10 cellular contexts compared by ENCODE assay signal in genomic region chr15:99614749-99615288, GRCh38. TPM values are rescaled to one million over a fixed set of nuclear protein-coding genes. Genes with fewer than 3 reads are reported as not detected.
DNase-seq lines count a peak whose midpoint lies in the region; TF ChIP-seq lines count a peak whose summit lies in the region.
"Had no signal": no experiment of that assay in that cellular context is flagged by ENCODE, and none has a peak within 500 bp of the region (broad histone marks: within the 10 kb centered on the region; RNA-seq: fewer than 3 reads in every experiment).

No MANE protein-coding gene starts in this region.

- no peaks in the 10 kb centered on the region for H3K36me3 Mint-ChIP-seq in T-helper 2 cell treated with Interferon-gamma antibody and Interleukin-4, amounts not matched to agents 5 μg/mL and 100 μg/mL, for 36 hours (ENCODE audit: low read depth)
- H3K36me3 Mint-ChIP-seq in CD4-positive, alpha-beta memory T cell, result no peaks in the 10 kb centered on the region

- peaks cover 0 to 51% (median 21%) of the 10 kb centered on the region in 11 experiments; a peak in 14 of 22 replicates for H3K9me3 ChIP-seq in BLaER1 treated with 17β-estradiol and CSF1 and Interleukin-3, amounts not matched to agents 10 nM and 100 nM (replicated peaks in 1 of 11)
- H3K9me3 ChIP-seq in adrenal gland (replicated peaks in 1 of 3), result no peaks in the 10 kb centered on the region
- no peaks in the 10 kb centered on the region for H3K9me3 ChIP-seq in CD4-positive, alpha-beta memory T cell (ENCODE audit: control insufficient read depth in 1 of 2, low read length in 2 of 2)

- H3K27ac ChIP-seq in BLaER1 treated with 17β-estradiol and CSF1 and Interleukin-3, amounts not matched to agents 10 nM and 100 nM, result peak overlapping the region in 10 of 11 experiments; percentile 31 to 65 (median 44); a peak in 17 of 22 replicates
- peak overlapping the region in 3 of 5 donors; percentile 11 to 62 (median 61) for H3K27ac ChIP-seq in adrenal gland
- H3K27ac ChIP-seq in CD4-positive, alpha-beta memory T cell (ENCODE audit: low read depth, low read length), result no peak overlapping the region

- H3K27ac Mint-ChIP-seq in T-helper 2 cell treated with Interferon-gamma antibody and Interleukin-4, amounts not matched to agents 5 μg/mL and 100 μg/mL, for 36 hours, result no peak overlapping the region
- peak overlapping the region in 3 of 7 donors; percentile 3 to 63 (median 18) for H3K27ac Mint-ChIP-seq in CD4-positive, alpha-beta memory T cell

- CTCF ChIA-PET in HEK293T (lab: Yijun Ruan, JAX), result interaction anchor here (1.0 kb wide), 1 partner anchor 141 kb away, joined by 3 read pairs; no protein-coding TSS in a partner anchor
- CTCF ChIA-PET in CD4-positive, alpha-beta memory T cell (lab: Charles Lee; ENCODE audit: partially characterized antibody), result interaction anchor here (1.5 kb wide), 1 partner anchor 270 kb away, joined by 3 read pairs; no protein-coding TSS in a partner anchor

- H3K9me3 Mint-ChIP-seq in T-helper 2 cell treated with Interferon-gamma antibody and Interleukin-4, amounts not matched to agents 5 μg/mL and 100 μg/mL, for 36 hours, result no peaks in the 10 kb centered on the region
- H3K9me3 Mint-ChIP-seq in CD4-positive, alpha-beta memory T cell, result no peaks in the 10 kb centered on the region

- no peak for TF ChIP-seq POLR2A in adrenal gland (IDR thresholded peaks at IDR 0.05)

- peak overlapping the region in 7 of 11 experiments; percentile 5 to 75 (median 53); a peak in 12 of 22 replicates for H3K4me2 ChIP-seq in BLaER1 treated with 17β-estradiol and CSF1 and Interleukin-3, amounts not matched to agents 10 nM and 100 nM

- H4K20me1 ChIP-seq in BLaER1 treated with 17β-estradiol and CSF1 and Interleukin-3, amounts not matched to agents 10 nM and 100 nM, result peaks cover 61 to 96% (median 92%) of the 10 kb centered on the region in 11 experiments

- H3K27me3 ChIP-seq in BLaER1 treated with 17β-estradiol and CSF1 and Interleukin-3, amounts not matched to agents 10 nM and 100 nM, result no peaks in the 10 kb centered on the region
- no peaks in the 10 kb centered on the region for H3K27me3 ChIP-seq in adrenal gland
- no peaks in the 10 kb centered on the region for H3K27me3 ChIP-seq in CD4-positive, alpha-beta memory T cell (ENCODE audit: insufficient read depth, low read length)

- H3K4me1 ChIP-seq in BLaER1 treated with 17β-estradiol and CSF1 and Interleukin-3, amounts not matched to agents 10 nM and 100 nM, result peaks cover 0 to 65% (median 23%) of the 10 kb centered on the region in 10 experiments; a peak in 16 of 20 replicates
- H3K4me1 ChIP-seq in adrenal gland (replicated peaks in 1 of 2), result peaks cover 15 to 64% of the 10 kb centered on the region in 2 donors
- peaks cover 28% of the 10 kb centered on the region for H3K4me1 ChIP-seq in CD4-positive, alpha-beta memory T cell (ENCODE audit: insufficient read depth, low read length)

- peaks cover 25% of the 10 kb centered on the region for H3K4me1 Mint-ChIP-seq in T-helper 2 cell treated with Interferon-gamma antibody and Interleukin-4, amounts not matched to agents 5 μg/mL and 100 μg/mL, for 36 hours (ENCODE audit: low read depth)
- H3K4me1 Mint-ChIP-seq in CD4-positive, alpha-beta memory T cell, result peaks cover 43 to 74% (median 51%) of the 10 kb centered on the region in 4 donors

- peak overlapping the region in 3 of 11 experiments; percentile 5 to 35 (median 11); a peak in 3 of 22 replicates for H3K9ac ChIP-seq in BLaER1 treated with 17β-estradiol and CSF1 and Interleukin-3, amounts not matched to agents 10 nM and 100 nM

- H3K27me3 Mint-ChIP-seq in T-helper 2 cell treated with Interferon-gamma antibody and Interleukin-4, amounts not matched to agents 5 μg/mL and 100 μg/mL, for 36 hours (ENCODE audit: low read depth), result no peaks in the 10 kb centered on the region
- no peaks in the 10 kb centered on the region for H3K27me3 Mint-ChIP-seq in CD4-positive, alpha-beta memory T cell

- 33 to 45% (median 43%) methylated on average over 1 of the region's 1 CpG for WGBS in adrenal gland, 4 donors

- DNase-seq in HEK293T (ENCODE audit: extremely low spot score) (peak; percentile 21), adrenal gland (no peak), medulla oblongata (ENCODE audit: extremely low spot score) (peak; percentile 23), UCSD-AML1 (lab: John Stamatoyannopoulos, UW; ENCODE audit: unreplicated experiment) (no peak), LoVo (ENCODE audit: low spot score) (no peak)
- no peak for DNase-seq in T-helper 2 cell treated with Interferon-gamma antibody and Interleukin-4, amounts not matched to agents 5 μg/mL and 100 μg/mL, for 36 hours (ENCODE audit: low spot score)
- no peak for DNase-seq in CD4-positive, alpha-beta memory T cell
- DNase-seq: activated CD4-positive, alpha-beta T cell treated with anti-CD3 and anti-CD28 coated beads, Interleukin-2, amount 50 U/mL, for 4 hours; DMS79 treated with DMSO at 0.1 percent for 48 hours had no signal

- H3K36me3 ChIP-seq in BLaER1 treated with 17β-estradiol and CSF1 and Interleukin-3, amounts not matched to agents 10 nM and 100 nM, result peaks cover 9 to 92% (median 73%) of the 10 kb centered on the region in 11 experiments; a peak in 20 of 22 replicates
- H3K36me3 ChIP-seq in adrenal gland (replicated peaks in 1 of 2), result no peaks in the 10 kb centered on the region
- H3K36me3 ChIP-seq in CD4-positive, alpha-beta memory T cell (ENCODE audit: insufficient read depth, low read length), result no peaks in the 10 kb centered on the region

- H3K4me3 Mint-ChIP-seq in T-helper 2 cell treated with Interferon-gamma antibody and Interleukin-4, amounts not matched to agents 5 μg/mL and 100 μg/mL, for 36 hours, result no peak overlapping the region
- H3K4me3 Mint-ChIP-seq in CD4-positive, alpha-beta memory T cell, result peak overlapping the region in 1 of 8 donors; percentile 12

- intact Hi-C loops in adrenal gland (cut with DNase I), result no loop called here
- intact Hi-C loops in CD4-positive, alpha-beta memory T cell (cut with micrococcal nuclease), result no loop called here

- H3K4me3 ChIP-seq in BLaER1 treated with 17β-estradiol and CSF1 and Interleukin-3, amounts not matched to agents 10 nM and 100 nM, result no peak overlapping the region
- no peak overlapping the region for H3K4me3 ChIP-seq in adrenal gland
- H3K4me3 ChIP-seq in CD4-positive, alpha-beta memory T cell (ENCODE audit: low read length in 2 of 2), result no peak overlapping the region

- no peak for TF ChIP-seq CTCF in adrenal gland (IDR thresholded peaks at IDR 0.05)

- POLR2A ChIA-PET in HEK293T (lab: Yijun Ruan, JAX), result interaction anchor here (1.0 kb wide), 2 partner anchors 48 to 49 kb away, joined by 3 read pairs; partner anchors contain the start of gene MEF2A
- POLR2A ChIA-PET in CD4-positive, alpha-beta memory T cell (lab: Charles Lee; ENCODE audit: partially characterized antibody), result no interaction called here

TF ChIP-seq in HEK293T, 16 proteins besides CTCF, POLR2A, EP300 and RAD21:
- TF ChIP-seq SUZ12 (IDR thresholded peaks at IDR 0.05) (no peak), ARNT (IDR thresholded peaks at IDR 0.05) (no peak), CTBP1 (IDR thresholded peaks at IDR 0.05; ENCODE audit: borderline replicate concordance) (no peak), LEF1 (IDR thresholded peaks at IDR 0.05; ENCODE audit: borderline replicate concordance) (no peak), PKNOX1 (IDR thresholded peaks at IDR 0.05) (peak; percentile 34; the same call in 1 of the 2 replicates), TARDBP (IDR thresholded peaks at IDR 0.05) (no peak), BHLHE40 (IDR thresholded peaks at IDR 0.05; ENCODE audit: borderline replicate concordance) (no peak)

RNA-seq across cellular contexts. Expression of gene MEF2A, which starts 49.0 kb away (rescaled TPM):
- 10 to 100 TPM; 36.5 to 91.7 (median 54.3) TPM for total RNA-seq in adrenal gland
- polyA plus RNA-seq in adrenal gland, result 10 to 100 TPM; 20.6 to 49.4 (median 27.3) TPM
- total RNA-seq in CD4-positive, alpha-beta memory T cell, result 10 to 100 TPM; 27.6 to 27.8 TPM
- 10 to 100 TPM; 11.4 to 17.9 TPM for polyA plus RNA-seq in CD4-positive, alpha-beta memory T cell

Comparison
In these comparisons a context has a peak if more than half of its experiments do, and no peak if none do; other contexts are left out.
1. DNase-seq: peak in HEK293T (single experiment) and medulla oblongata (single experiment); none in adrenal gland (0 of 7), T-helper 2 cell treated with Interferon-gamma antibody and Interleukin-4, amounts not matched to agents 5 μg/mL and 100 μg/mL, for 36 hours (single experiment), UCSD-AML1 (single experiment), CD4-positive, alpha-beta memory T cell (0 of 5) and LoVo (single experiment).